Comparison of ENCODE assay signal across 8 cellular contexts in the genomic region with DNA sequence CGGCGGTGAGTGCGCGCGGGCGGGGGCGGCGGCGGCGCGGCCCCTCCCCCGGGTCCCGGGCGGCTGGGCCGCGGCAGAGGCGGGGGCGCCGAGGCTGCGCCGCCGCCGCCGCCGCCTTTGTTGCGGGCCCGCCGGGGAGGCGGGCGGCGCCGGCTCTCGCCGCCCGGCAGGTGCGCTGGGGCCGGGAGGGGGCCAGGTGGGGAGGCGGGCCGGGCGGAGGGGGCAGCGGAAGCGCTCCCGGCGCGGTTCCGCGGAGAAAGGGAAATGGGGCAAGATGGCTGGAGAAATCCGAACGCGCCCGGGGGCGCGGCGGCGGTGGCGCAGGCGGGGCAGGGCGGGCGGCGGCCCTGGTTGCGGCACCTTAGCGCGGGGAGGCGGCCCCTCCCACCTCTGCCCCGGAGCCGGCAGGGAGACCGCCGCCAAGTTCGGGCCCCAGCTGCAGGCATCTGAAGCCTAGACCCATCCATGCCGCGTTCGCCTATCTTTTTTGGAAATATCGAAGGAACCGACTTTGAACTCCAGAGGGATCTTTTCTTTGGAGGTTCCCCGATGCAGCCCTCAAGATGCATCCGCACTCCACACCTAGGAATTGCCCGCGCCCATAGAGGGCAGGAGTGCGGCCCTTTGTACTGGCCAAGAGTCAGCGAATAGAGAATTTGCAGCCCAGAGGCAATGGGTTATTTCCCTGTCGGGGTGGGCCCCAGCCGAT. TPM values are rescaled to one million over a fixed set of nuclear protein-coding genes. Genes with fewer than 3 reads are reported as not detected.
DNase-seq lines count a peak whose midpoint lies in the region; ATAC-seq, FAIRE-seq and TF ChIP-seq lines count a peak whose summit lies in the region.

No MANE protein-coding gene starts in this region.

- peaks cover 27% of the 10 kb centered on the region for H3K36me3 Mint-ChIP-seq in activated CD4-positive, alpha-beta memory T cell treated with anti-CD3 and anti-CD28 coated beads for 36 hours
- peaks cover 13% of the 10 kb centered on the region for H3K36me3 Mint-ChIP-seq in mesothelial cell of epicardium

- H3K4me1 ChIP-seq in A549 = peaks cover 15% of the 10 kb centered on the region
- peaks cover 20% of the 10 kb centered on the region for H3K4me1 ChIP-seq in effector memory CD4-positive, alpha-beta T cell (ENCODE audit: control insufficient read depth, insufficient read depth, low read length, poor library complexity, severe bottlenecking)

- TF ChIP-seq POLR2A in A549 (IDR thresholded peaks at IDR 0.05; ENCODE audit: low read length) = no peak

- H3K4me2 ChIP-seq in A549 = peak overlapping the region; percentile 76

- peaks cover 26% of the 10 kb centered on the region for H3K36me3 ChIP-seq in effector memory CD4-positive, alpha-beta T cell (ENCODE audit: control insufficient read depth, insufficient read depth, low read length)

- TF ChIP-seq RAD21 in A549 (conservative IDR thresholded peaks at IDR 0.05 in 1 of 2, IDR thresholded peaks at IDR 0.05 in 1 of 2) = no peak

- POLR2A ChIA-PET in A549 (lab: Yijun Ruan, JAX) = interaction anchor here (0.6 to 2.2 kb wide), 13 partner anchors 9 to 1011 kb away, joined by 3 to 30 read pairs (median 4); partner anchors contain the start of gene TADA1
- POLR2A ChIA-PET in activated CD4-positive, alpha-beta memory T cell treated with anti-CD3 and anti-CD28 coated beads for 36 hours (lab: Charles Lee) = interaction anchor here (0.7 to 2.0 kb wide), 8 partner anchors 8 to 380 kb away, joined by 3 to 9 read pairs (median 4); partner anchors contain the start of genes POU2F1 and TADA1

- peak; percentile 46 to 63 for DNase-seq in A549 (ENCODE audit: low read depth in 1 of 2, low spot score in 1 of 2)
- DNase-seq in NCI-H345 (lab: John Stamatoyannopoulos, UW) = peak; percentile 64
- DNase-seq in activated CD4-positive, alpha-beta memory T cell treated with anti-CD3 and anti-CD28 coated beads for 36 hours = peak; percentile 66
- peak; percentile 51 to 53 (median 53) for DNase-seq in effector memory CD4-positive, alpha-beta T cell
- DNase-seq in mesothelial cell of epicardium (ENCODE audit: low spot score in 2 of 2, unreplicated experiment in 2 of 2) = peak; percentile 35 to 48
- peak; percentile 19 to 42 for DNase-seq in stimulated activated CD8-positive, alpha-beta memory T cell treated with anti-CD3 and anti-CD28 coated beads, Interleukin-15, amount 100 ng/mL, for 4 hours (ENCODE audit: low read depth in 2 of 2)

- WGBS in A549 (ENCODE audit: missing lambda C conversion rate) = under 1% methylated on average over 17 of the region's 82 CpGs

- H3K4me3 ChIP-seq in A549 = peak overlapping the region; percentile 63
- H3K4me3 ChIP-seq in effector memory CD4-positive, alpha-beta T cell (ENCODE audit: insufficient read depth, low read depth, low read length, poor library complexity, severe bottlenecking) = peak overlapping the region; percentile 66

- H3K9me3 Mint-ChIP-seq in activated CD4-positive, alpha-beta memory T cell treated with anti-CD3 and anti-CD28 coated beads for 36 hours = no peaks in the 10 kb centered on the region
- peaks cover 2% of the 10 kb centered on the region for H3K9me3 Mint-ChIP-seq in mesothelial cell of epicardium

- H3K27me3 Mint-ChIP-seq in activated CD4-positive, alpha-beta memory T cell treated with anti-CD3 and anti-CD28 coated beads for 36 hours = no peaks in the 10 kb centered on the region
- H3K27me3 Mint-ChIP-seq in mesothelial cell of epicardium (ENCODE audit: low read depth) = peaks cover 4% of the 10 kb centered on the region

- TF ChIP-seq CTCF in A549 (IDR thresholded peaks at IDR 0.05) (peak; percentile 24; the same call in 1 of the 3 replicates), mesothelial cell of epicardium (IDR thresholded peaks at IDR 0.05; ENCODE audit: unreplicated experiment) (no peak)

- H3K27ac ChIP-seq in A549 = peak overlapping the region; percentile 80 to 97
- H3K27ac ChIP-seq in effector memory CD4-positive, alpha-beta T cell (ENCODE audit: insufficient read depth, low read length, poor library complexity, severe bottlenecking) = peak overlapping the region; percentile 85

- no peak for TF ChIP-seq EP300 in A549 (IDR thresholded peaks at IDR 0.05)

- H3K9me3 ChIP-seq in A549 = no peaks in the 10 kb centered on the region
- no peaks in the 10 kb centered on the region for H3K9me3 ChIP-seq in effector memory CD4-positive, alpha-beta T cell (ENCODE audit: control insufficient read depth, low read length)

- CTCF ChIA-PET in A549 (lab: Yijun Ruan, JAX) = interaction anchor here (1.0 to 3.0 kb wide), 3 partner anchors 9 to 218 kb away, joined by 3 to 8 read pairs (median 7); no protein-coding TSS in a partner anchor
- CTCF ChIA-PET in activated CD4-positive, alpha-beta memory T cell treated with anti-CD3 and anti-CD28 coated beads for 36 hours (lab: Charles Lee) = interaction anchor here (0.6 to 1.7 kb wide), 8 partner anchors 14 to 222 kb away, joined by 3 to 4 read pairs (median 3); partner anchors contain the start of gene TADA1

- H3K27ac Mint-ChIP-seq in activated CD4-positive, alpha-beta memory T cell treated with anti-CD3 and anti-CD28 coated beads for 36 hours = peak overlapping the region; percentile 76
- H3K27ac Mint-ChIP-seq in mesothelial cell of epicardium = peak overlapping the region; percentile 80

- ATAC-seq in A549 = peak; percentile 73 to 76
- peak; percentile 24 for ATAC-seq in GM18499 (IDR thresholded peaks at IDR 0.05; ENCODE audit: insufficient read depth, unreplicated experiment)
- peak; percentile 34 for ATAC-seq in HG02973 (IDR thresholded peaks at IDR 0.05; ENCODE audit: unreplicated experiment)

- peak overlapping the region; percentile 88 for H3K4me3 Mint-ChIP-seq in activated CD4-positive, alpha-beta memory T cell treated with anti-CD3 and anti-CD28 coated beads for 36 hours
- peak overlapping the region; percentile 78 for H3K4me3 Mint-ChIP-seq in mesothelial cell of epicardium

- no peak for FAIRE-seq in A549 (lab: Jason Lieb, UNC)

- no peaks in the 10 kb centered on the region for H3K27me3 ChIP-seq in effector memory CD4-positive, alpha-beta T cell (replicated peaks; ENCODE audit: control insufficient read depth, insufficient read depth, low read length, poor library complexity, severe bottlenecking)

- H3K4me1 Mint-ChIP-seq in activated CD4-positive, alpha-beta memory T cell treated with anti-CD3 and anti-CD28 coated beads for 36 hours (ENCODE audit: low read depth) = peaks cover 47% of the 10 kb centered on the region
- peaks cover 44% of the 10 kb centered on the region for H3K4me1 Mint-ChIP-seq in mesothelial cell of epicardium

- intact Hi-C loops in activated CD4-positive, alpha-beta memory T cell treated with anti-CD3 and anti-CD28 coated beads for 36 hours (cut with micrococcal nuclease) = loop anchor here (1.0 to 5.0 kb wide), 9 partner anchors 9 to 757 kb away; partner anchors contain the start of genes FAM78B, POU2F1 and TADA1

TF ChIP-seq in A549, 52 proteins besides CTCF, POLR2A, EP300 and RAD21:
- TF ChIP-seq, protein P1, sequence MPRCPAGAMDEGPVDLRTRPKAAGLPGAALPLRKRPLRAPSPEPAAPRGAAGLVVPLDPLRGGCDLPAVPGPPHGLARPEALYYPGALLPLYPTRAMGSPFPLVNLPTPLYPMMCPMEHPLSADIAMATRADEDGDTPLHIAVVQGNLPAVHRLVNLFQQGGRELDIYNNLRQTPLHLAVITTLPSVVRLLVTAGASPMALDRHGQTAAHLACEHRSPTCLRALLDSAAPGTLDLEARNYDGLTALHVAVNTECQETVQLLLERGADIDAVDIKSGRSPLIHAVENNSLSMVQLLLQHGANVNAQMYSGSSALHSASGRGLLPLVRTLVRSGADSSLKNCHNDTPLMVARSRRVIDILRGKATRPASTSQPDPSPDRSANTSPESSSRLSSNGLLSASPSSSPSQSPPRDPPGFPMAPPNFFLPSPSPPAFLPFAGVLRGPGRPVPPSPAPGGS (IDR thresholded peaks at IDR 0.05) = peak; percentile 33; the same call in 1 of the 3 replicates
- TF ChIP-seq EHF (CRISPR knock-in tag; IDR thresholded peaks at IDR 0.05) (no peak), JUN (IDR thresholded peaks at IDR 0.05) (peak; percentile 11 to 75; a peak in 4 of 5 replicates)

RNA-seq across cellular contexts. Expression of gene POGK, which starts 0.5 kb away (rescaled TPM):
- polyA plus RNA-seq in A549 (2011; rRNA removed) (32.2 and 37.2 TPM in 2 replicates), A549 (2017; fragmentation: RNase III; extraction: RNeasy Plus Mini Kit Qiagen cat#74134 plus additional on column Dnase treatment) (25.7 to 28.4 TPM (median 27.4 TPM) in 3 replicates)
- 11.8 and 12.0 TPM in 2 replicates for polyA plus RNA-seq in A549 (2012; cell fraction: cytosol; rRNA removed)
- 9.6 and 13.1 TPM in 2 replicates for polyA plus RNA-seq in A549 (2012; cell fraction: nucleus; rRNA removed)
- 38.3 and 39.5 TPM in 2 replicates for polyA minus RNA-seq in A549 (2011; rRNA and poly(A)+ RNA removed)
- 10 to 100 TPM; 43.0 to 43.1 TPM for total RNA-seq in activated CD4-positive, alpha-beta memory T cell treated with anti-CD3 and anti-CD28 coated beads for 36 hours
- 40.1 to 42.1 TPM (median 40.6 TPM) in 3 replicates for total RNA-seq in mesothelial cell of epicardium

RNA-seq across cellular contexts. Expression of gene TADA1, which starts 36.3 kb away (rescaled TPM):
- polyA plus RNA-seq in A549 (2011; rRNA removed) (22.4 and 25.6 TPM in 2 replicates), A549 (2017; fragmentation: RNase III; extraction: RNeasy Plus Mini Kit Qiagen cat#74134 plus additional on column Dnase treatment) (10.5 to 13.0 TPM (median 11.4 TPM) in 3 replicates)
- 11.8 and 12.0 TPM in 2 replicates for polyA plus RNA-seq in A549 (2012; cell fraction: cytosol; rRNA removed)
- 9.1 and 14.6 TPM in 2 replicates for polyA plus RNA-seq in A549 (2012; cell fraction: nucleus; rRNA removed)
- polyA minus RNA-seq in A549 (2011; rRNA and poly(A)+ RNA removed) = 15.2 and 16.7 TPM in 2 replicates
- total RNA-seq in activated CD4-positive, alpha-beta memory T cell treated with anti-CD3 and anti-CD28 coated beads for 36 hours = 10 to 100 TPM; 16.9 to 18.3 TPM
- 15.6 to 18.7 TPM (median 17.4 TPM) in 3 replicates for total RNA-seq in mesothelial cell of epicardium

Comparison
In these comparisons a context has a peak if more than half of its experiments do, and no peak if none do; other contexts are left out.
1. Peak in every context shown above with its lines: DNase-seq, ATAC-seq, H3K4me3 ChIP-seq and H3K27ac ChIP-seq.
2. ATAC-seq: peak in every context shown above with its lines; median percentile 74 in A549; 34 in HG02973; 24 in GM18499.